In the genomic region with DNA sequence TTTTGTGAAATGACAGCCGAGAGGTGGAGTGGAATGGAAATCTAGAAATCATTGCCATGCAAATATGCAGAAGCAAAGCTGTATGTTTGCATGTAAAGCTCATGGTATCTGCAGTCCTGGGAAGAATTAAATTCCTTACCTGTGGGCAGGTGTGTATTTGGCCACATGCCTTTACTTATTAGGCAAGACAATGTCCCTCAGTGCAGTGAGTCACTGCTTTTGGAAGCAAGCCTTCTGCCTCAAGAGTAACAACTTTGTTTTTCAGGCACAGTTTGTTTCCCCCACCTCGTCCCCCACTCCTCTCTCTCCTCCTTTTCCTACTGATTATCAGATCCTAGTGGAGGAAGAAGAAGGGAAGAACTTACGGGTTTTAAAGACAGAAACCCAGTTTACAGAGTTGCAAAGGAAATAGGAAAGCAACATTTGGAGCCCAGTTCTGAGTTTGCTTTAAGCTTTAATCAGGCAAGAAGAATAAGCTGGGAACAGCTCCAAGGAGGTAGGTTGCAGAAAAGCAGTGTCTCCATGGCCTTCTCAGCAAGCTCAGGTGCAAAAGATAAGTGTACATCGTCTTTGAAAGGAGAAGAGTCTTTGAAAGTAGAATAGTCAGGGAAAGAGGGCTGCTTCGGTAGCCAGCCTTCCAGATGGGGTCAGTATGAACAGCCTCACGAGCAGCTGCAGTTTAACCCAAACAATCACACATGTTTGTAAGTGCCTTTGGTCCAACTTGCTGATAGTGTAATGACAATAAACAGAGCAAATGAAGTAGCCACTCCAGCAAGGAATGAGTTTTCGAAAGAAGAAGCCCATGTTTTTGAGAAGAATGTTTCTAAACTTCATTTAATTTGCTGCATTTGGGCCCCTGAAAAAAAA, we compare ENCODE assay signal across 12 cellular contexts.
DNase-seq lines count a peak whose midpoint lies in the region; ATAC-seq and TF ChIP-seq lines count a peak whose summit lies in the region.
"Had no signal": no experiment of that assay in that cellular context is flagged by ENCODE, and none has a peak within 500 bp of the region (broad histone marks: within the 10 kb centered on the region; RNA-seq: fewer than 3 reads in every experiment).

No MANE protein-coding gene starts in this region.

- H3K27me3 ChIP-seq in HUES48 (ENCODE audit: control insufficient read depth, insufficient read depth, low read length) (no peaks in the 10 kb centered on the region), SK-N-SH (ENCODE audit: insufficient read depth) (no peaks in the 10 kb centered on the region)
- H3K27me3 ChIP-seq in CD4-positive, alpha-beta T cell (ENCODE audit: control insufficient read depth, insufficient read depth, low read length) = no peaks in the 10 kb centered on the region

- CTCF ChIA-PET in SK-N-SH (lab: Yijun Ruan, JAX) = interaction anchor here (1.1 to 1.9 kb wide), 3 partner anchors 8 to 18 kb away, joined by 3 to 4 read pairs (median 4); no protein-coding TSS in a partner anchor
- CTCF ChIA-PET in CD4-positive, alpha-beta T cell (lab: Charles Lee) = interaction anchor here (1.0 kb wide), 1 partner anchor 12 kb away, joined by 3 read pairs; no protein-coding TSS in a partner anchor

- no peaks in the 10 kb centered on the region for H3K79me2 ChIP-seq in SK-N-SH (ENCODE audit: insufficient read depth)

- ATAC-seq in sciatic nerve (peak; percentile 52), HG03442 (IDR thresholded peaks at IDR 0.05; ENCODE audit: unreplicated experiment) (no peak)
- ATAC-seq in CD4-positive, alpha-beta T cell (ENCODE audit: poor library complexity) = no peak
- ATAC-seq: activated naive CD4-positive, alpha-beta T cell treated with anti-CD3 and anti-CD28 coated beads, Interleukin-2, amount 50 U/mL, for 72 hours had no signal

- no peak overlapping the region for H3K27ac Mint-ChIP-seq in CD4-positive, alpha-beta T cell
- H3K27ac Mint-ChIP-seq: activated naive CD4-positive, alpha-beta T cell treated with anti-CD3 and anti-CD28 coated beads, Interleukin-2, amount 50 U/mL, for 72 hours had no signal

- no peaks in the 10 kb centered on the region for H4K20me1 ChIP-seq in SK-N-SH (ENCODE audit: insufficient read depth)

- intact Hi-C loops in sciatic nerve (cut with DNase I) = no loop called here
- intact Hi-C loops in CD4-positive, alpha-beta T cell (cut with DNase I, micrococcal nuclease) = no loop called here

- 0 out of 2 replicates have a peak overlapping the region, but pooled peaks have one; percentile 14 for H2AFZ ChIP-seq in SK-N-SH (ENCODE audit: low read depth)

- peak; percentile 46 for TF ChIP-seq RAD21 in SK-N-SH (IDR thresholded peaks at IDR 0.05; ENCODE audit: low read length)

- no peak for TF ChIP-seq CTCF in SK-N-SH (IDR thresholded peaks at IDR 0.05)
- no peak for TF ChIP-seq CTCF in CD4-positive, alpha-beta T cell (IDR thresholded peaks at IDR 0.05)

- H3K9me3 ChIP-seq in HUES48 (ENCODE audit: control insufficient read depth, insufficient read depth, low read length) (no peaks in the 10 kb centered on the region), SK-N-SH (no peaks in the 10 kb centered on the region)
- H3K9me3 ChIP-seq in CD4-positive, alpha-beta T cell (ENCODE audit: control insufficient read depth, low read length) = no peaks in the 10 kb centered on the region

- H3K4me3 Mint-ChIP-seq in CD4-positive, alpha-beta T cell = no peak overlapping the region

- WGBS in SK-N-SH (ENCODE audit: low lambda C conversion rate) = 35% methylated on average over 7 of the region's 7 CpGs

- DNase-seq in SK-N-SH (peak; percentile 31), iPS-NIHi11 (ENCODE audit: low spot score) (peak; percentile 37), sciatic nerve (ENCODE audit: low spot score) (no peak), NOMO-1 treated with DMSO at 0.1 percent for 48 hours (lab: John Stamatoyannopoulos, UW; ENCODE audit: unreplicated experiment) (no peak), T-helper 1 cell (no peak)
- no peak for DNase-seq in CD4-positive, alpha-beta T cell
- DNase-seq: dermis blood vessel endothelial cell, NCI-H524, substantia nigra had no signal

- POLR2A ChIA-PET in SK-N-SH (lab: Yijun Ruan, JAX) = no interaction called here
- POLR2A ChIA-PET in CD4-positive, alpha-beta T cell (lab: Charles Lee) = no interaction called here

- no peaks in the 10 kb centered on the region for H3K27me3 Mint-ChIP-seq in CD4-positive, alpha-beta T cell

- peaks cover 4% of the 10 kb centered on the region for H3F3A ChIP-seq in SK-N-SH (replicated peaks; ENCODE audit: insufficient read depth)

- H3K36me3 Mint-ChIP-seq in CD4-positive, alpha-beta T cell (ENCODE audit: low read depth) = no peaks in the 10 kb centered on the region
- H3K36me3 Mint-ChIP-seq: activated naive CD4-positive, alpha-beta T cell treated with anti-CD3 and anti-CD28 coated beads, Interleukin-2, amount 50 U/mL, for 72 hours had no signal

- no peaks in the 10 kb centered on the region for H3K9me2 ChIP-seq in SK-N-SH

- H3K4me3 ChIP-seq in HUES48 (ENCODE audit: low read depth, low read length) (no peak overlapping the region), SK-N-SH (ENCODE audit: low read depth in 2 of 2, low read length in 1 of 2) (no peak overlapping the region)

- H3K9ac ChIP-seq in HUES48 (ENCODE audit: low read depth, low read length) = no peak overlapping the region
- no peak overlapping the region for H3K9ac ChIP-seq in SK-N-SH

- peaks cover 18% of the 10 kb centered on the region; the same call in 1 of the 2 replicates for H3K4me1 ChIP-seq in HUES48 (ENCODE audit: control insufficient read depth, insufficient read depth, low read length)
- peaks cover 0 to 6% of the 10 kb centered on the region in 2 experiments; a peak in 2 of 4 replicates for H3K4me1 ChIP-seq in SK-N-SH (ENCODE audit: control insufficient read depth in 1 of 2, insufficient read depth in 2 of 2, low read depth in 1 of 2, low read length in 1 of 2)

- no peaks in the 10 kb centered on the region for H3K4me1 Mint-ChIP-seq in CD4-positive, alpha-beta T cell (ENCODE audit: low read depth)

- H3K27ac ChIP-seq in HUES48 (ENCODE audit: low read depth, low read length) (peak overlapping the region; percentile 57), SK-N-SH (ENCODE audit: low read depth in 2 of 2, low read length in 1 of 2) (no peak overlapping the region)
- no peak overlapping the region for H3K27ac ChIP-seq in CD4-positive, alpha-beta T cell (ENCODE audit: low read depth, low read length)

- H3K9me3 Mint-ChIP-seq in CD4-positive, alpha-beta T cell = no peaks in the 10 kb centered on the region
- H3K9me3 Mint-ChIP-seq: activated naive CD4-positive, alpha-beta T cell treated with anti-CD3 and anti-CD28 coated beads, Interleukin-2, amount 50 U/mL, for 72 hours had no signal

- no peak for TF ChIP-seq EP300 in SK-N-SH (IDR thresholded peaks at IDR 0.05; ENCODE audit: borderline replicate concordance in 1 of 2, low read depth in 1 of 2, low read length in 1 of 2)

- no peak overlapping the region for H3K4me2 ChIP-seq in SK-N-SH

- no peaks in the 10 kb centered on the region for H3K36me3 ChIP-seq in HUES48 (ENCODE audit: control insufficient read depth, insufficient read depth, low read length)
- no peaks in the 10 kb centered on the region for H3K36me3 ChIP-seq in SK-N-SH (replicated peaks in 1 of 2; ENCODE audit: control insufficient read depth in 1 of 2, insufficient read depth in 2 of 2, low read length in 1 of 2)

TF ChIP-seq in SK-N-SH, 30 proteins besides CTCF, POLR2A, EP300 and RAD21 (continues in another document):
- TF ChIP-seq, protein P1, sequence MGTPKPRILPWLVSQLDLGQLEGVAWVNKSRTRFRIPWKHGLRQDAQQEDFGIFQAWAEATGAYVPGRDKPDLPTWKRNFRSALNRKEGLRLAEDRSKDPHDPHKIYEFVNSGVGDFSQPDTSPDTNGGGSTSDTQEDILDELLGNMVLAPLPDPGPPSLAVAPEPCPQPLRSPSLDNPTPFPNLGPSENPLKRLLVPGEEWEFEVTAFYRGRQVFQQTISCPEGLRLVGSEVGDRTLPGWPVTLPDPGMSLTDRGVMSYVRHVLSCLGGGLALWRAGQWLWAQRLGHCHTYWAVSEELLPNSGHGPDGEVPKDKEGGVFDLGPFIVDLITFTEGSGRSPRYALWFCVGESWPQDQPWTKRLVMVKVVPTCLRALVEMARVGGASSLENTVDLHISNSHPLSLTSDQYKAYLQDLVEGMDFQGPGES (IDR thresholded peaks at IDR 0.05; ENCODE audit: low read depth, low read length) = no peak
- TF ChIP-seq JUND (IDR thresholded peaks at IDR 0.05) = no peak
- TF ChIP-seq FOXJ3 (CRISPR knock-in tag; IDR thresholded peaks at IDR 0.05) = no peak
- no peak for TF ChIP-seq GATA2 (CRISPR knock-in tag; IDR thresholded peaks at IDR 0.05)
- no peak for TF ChIP-seq NRF1 (IDR thresholded peaks at IDR 0.05; ENCODE audit: low read depth, low read length)
- TF ChIP-seq ELF1 (IDR thresholded peaks at IDR 0.05) = no peak
- TF ChIP-seq TCF12 (IDR thresholded peaks at IDR 0.05) = no peak
- TF ChIP-seq POLR2AphosphoS5 (IDR thresholded peaks at IDR 0.05; ENCODE audit: low read depth, low read length) = no peak
- TF ChIP-seq, protein P2, sequence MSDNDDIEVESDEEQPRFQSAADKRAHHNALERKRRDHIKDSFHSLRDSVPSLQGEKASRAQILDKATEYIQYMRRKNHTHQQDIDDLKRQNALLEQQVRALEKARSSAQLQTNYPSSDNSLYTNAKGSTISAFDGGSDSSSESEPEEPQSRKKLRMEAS (IDR thresholded peaks at IDR 0.05; ENCODE audit: low read depth) = no peak
- no peak for TF ChIP-seq MXI1 (IDR thresholded peaks at IDR 0.05; ENCODE audit: low read depth, low read length)

Comparison
In these comparisons a context has a peak if more than half of its experiments do, and no peak if none do; other contexts are left out.
1. DNase-seq: peak in SK-N-SH (single experiment) and iPS-NIHi11 (single experiment); none in sciatic nerve (single experiment), NOMO-1 treated with DMSO at 0.1 percent for 48 hours (single experiment), T-helper 1 cell (0 of 5) and CD4-positive, alpha-beta T cell (0 of 10).